ENCODE assay signal across 8 cellular contexts in the genomic region with DNA sequence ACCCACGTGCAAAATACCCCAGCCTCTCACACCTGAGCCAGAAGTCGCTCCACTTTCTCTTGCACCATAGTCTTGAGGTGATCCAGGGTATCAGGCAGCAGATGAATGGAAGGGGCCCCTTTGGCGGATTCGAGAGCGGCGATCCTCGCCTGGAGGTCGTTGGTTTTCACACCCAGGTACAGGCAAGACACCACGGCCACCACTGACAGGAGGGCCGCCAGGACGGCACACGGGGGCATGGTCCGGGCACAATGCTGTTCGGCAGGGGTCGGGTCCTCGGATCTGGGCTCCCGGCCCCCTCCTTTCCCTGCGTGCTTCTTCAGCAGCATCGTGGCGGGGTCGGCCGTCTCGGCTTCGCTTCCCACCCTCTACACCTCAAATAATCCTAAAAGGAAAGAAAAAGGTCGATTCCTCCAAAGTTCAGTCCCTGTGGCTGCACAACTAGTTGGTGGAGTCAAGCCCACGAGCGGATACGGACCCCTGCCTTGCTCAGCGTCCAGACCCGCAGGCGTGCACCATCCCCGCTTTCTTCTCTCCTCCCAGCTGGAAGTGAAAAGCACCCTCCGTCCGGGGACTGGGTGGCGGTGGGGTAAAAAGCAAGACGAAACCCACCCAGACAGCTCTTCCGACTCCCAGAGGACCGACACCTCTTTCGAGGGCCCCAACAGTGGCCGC. TPM values are rescaled to one million over a fixed set of nuclear protein-coding genes. Genes with fewer than 3 reads are reported as not detected.
DNase-seq lines count a peak whose midpoint lies in the region; ATAC-seq lines count a peak whose summit lies in the region.

No MANE protein-coding gene starts in this region.

- H3K4me1 Mint-ChIP-seq in activated naive CD8-positive, alpha-beta T cell treated with anti-CD3 and anti-CD28 coated beads for 36 hours: peaks cover 11% of the 10 kb centered on the region

- H3K36me3 ChIP-seq in iPS-15b (ENCODE audit: control insufficient read depth, insufficient read depth, low read length): no peaks in the 10 kb centered on the region

- H3K4me3 Mint-ChIP-seq in activated naive CD8-positive, alpha-beta T cell treated with anti-CD3 and anti-CD28 coated beads for 36 hours: peak overlapping the region; percentile 76

- H3K9ac ChIP-seq in iPS-15b (ENCODE audit: low read depth, low read length): peak overlapping the region; percentile 41

- H3K27ac Mint-ChIP-seq in activated naive CD8-positive, alpha-beta T cell treated with anti-CD3 and anti-CD28 coated beads for 36 hours: no peak overlapping the region

- peaks cover 41% of the 10 kb centered on the region for H3K27me3 ChIP-seq in iPS-15b (ENCODE audit: control insufficient read depth, insufficient read depth, low read length)

- no peaks in the 10 kb centered on the region for H3K9me3 Mint-ChIP-seq in activated naive CD8-positive, alpha-beta T cell treated with anti-CD3 and anti-CD28 coated beads for 36 hours

- no peaks in the 10 kb centered on the region for H3K36me3 Mint-ChIP-seq in activated naive CD8-positive, alpha-beta T cell treated with anti-CD3 and anti-CD28 coated beads for 36 hours

- H3K9me3 ChIP-seq in iPS-15b (ENCODE audit: control insufficient read depth, insufficient read depth, low read length): no peaks in the 10 kb centered on the region

- peak overlapping the region; percentile 78 for H3K4me3 ChIP-seq in iPS-15b (ENCODE audit: low read depth, low read length)

- no peaks in the 10 kb centered on the region for H3K4me1 ChIP-seq in iPS-15b (ENCODE audit: control insufficient read depth, insufficient read depth, low read length)

- ATAC-seq in HG03354 (IDR thresholded peaks at IDR 0.05; ENCODE audit: poor library complexity, severe bottlenecking, unreplicated experiment) (peak; percentile 2), GM21381 (IDR thresholded peaks at IDR 0.05; ENCODE audit: unreplicated experiment) (no peak)

- DNase-seq in activated naive CD8-positive, alpha-beta T cell treated with anti-CD3 and anti-CD28 coated beads for 36 hours: no peak
- DNase-seq in stimulated activated CD8-positive, alpha-beta memory T cell treated with anti-CD3 and anti-CD28 coated beads, Interleukin-4, amount 100 ng/mL, for 48 hours: peak; percentile 23
- no peak for DNase-seq in NCI-H2029 treated with DMSO at 0.1 percent for 48 hours (lab: John Stamatoyannopoulos, UW)
- no peak for DNase-seq in AG08395 (ENCODE audit: low spot score)
- DNase-seq in T-helper 9 cell: no peak

- H3K27me3 Mint-ChIP-seq in activated naive CD8-positive, alpha-beta T cell treated with anti-CD3 and anti-CD28 coated beads for 36 hours: peaks cover 64% of the 10 kb centered on the region

RNA-seq across cellular contexts. Expression of a gene that starts 0.6 kb away (rescaled TPM):
- total RNA-seq in activated naive CD8-positive, alpha-beta T cell treated with anti-CD3 and anti-CD28 coated beads for 36 hours: under 1 TPM in 1 of 2 experiments, not detected in 1; 0.36 TPM
